Comparison of ENCODE assay signal across 17 cellular contexts in the genomic region with DNA sequence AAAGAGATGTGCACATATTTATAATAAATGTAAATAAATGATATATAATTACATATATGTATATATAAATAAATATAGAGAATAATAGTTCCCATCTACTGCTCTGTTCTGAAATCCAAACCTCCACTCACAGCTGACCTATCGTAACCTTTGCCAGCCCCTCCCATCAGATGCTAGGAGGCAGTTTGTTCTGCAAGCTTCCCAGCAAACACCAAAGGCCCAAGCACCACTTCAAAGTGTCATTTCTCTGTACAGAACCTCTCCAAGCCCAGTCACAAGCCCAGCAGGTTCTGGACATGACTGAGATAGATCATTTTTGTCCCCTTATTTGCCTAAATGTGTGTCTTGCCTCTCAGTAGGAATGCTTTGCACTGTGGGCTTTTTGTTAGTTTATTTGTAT.
DNase-seq lines count a peak whose midpoint lies in the region; ATAC-seq and TF ChIP-seq lines count a peak whose summit lies in the region.
"Had no signal": no experiment of that assay in that cellular context is flagged by ENCODE, and none has a peak within 500 bp of the region (broad histone marks: within the 10 kb centered on the region; RNA-seq: fewer than 3 reads in every experiment).

No MANE protein-coding gene starts in this region.

- no peak overlapping the region for H3K9ac ChIP-seq in endodermal cell (ENCODE audit: extremely low read depth, low read length, poor library complexity, severe bottlenecking)
- H3K9ac ChIP-seq: BLaER1 treated with 17β-estradiol and CSF1 and Interleukin-3, amounts not matched to agents 10 nM and 100 nM; GM23248 had no signal

- no peak for ATAC-seq in right cardiac atrium
- ATAC-seq in GM18861 (IDR thresholded peaks at IDR 0.05; ENCODE audit: unreplicated experiment), result no peak
- ATAC-seq: CD8-positive, alpha-beta T cell; GM12878 had no signal

- no peaks in the 10 kb centered on the region for H3K36me3 Mint-ChIP-seq in endodermal cell (ENCODE audit: low read depth)
- H3K36me3 Mint-ChIP-seq: CD8-positive, alpha-beta T cell had no signal

- H3K4me1 ChIP-seq in left ventricle myocardium inferior, result peaks cover 47% of the 10 kb centered on the region
- H3K4me1 ChIP-seq in right cardiac atrium (ENCODE audit: control insufficient read depth, insufficient read depth, low read length), result no peaks in the 10 kb centered on the region
- H3K4me1 ChIP-seq in endodermal cell (ENCODE audit: control insufficient read depth, insufficient read depth, low read length), result no peaks in the 10 kb centered on the region
- H3K4me1 ChIP-seq: BLaER1 treated with 17β-estradiol and CSF1 and Interleukin-3, amounts not matched to agents 10 nM and 100 nM had no signal

- TF ChIP-seq CTCF in left ventricle myocardium inferior (IDR thresholded peaks at IDR 0.05; ENCODE audit: borderline replicate concordance), result no peak
- TF ChIP-seq CTCF in endodermal cell (conservative IDR thresholded peaks at IDR 0.05), result no peak

- H3K9me3 Mint-ChIP-seq in endodermal cell, result no peaks in the 10 kb centered on the region
- H3K9me3 Mint-ChIP-seq: CD8-positive, alpha-beta T cell had no signal

- intact Hi-C loops in left ventricle myocardium inferior (cut with micrococcal nuclease), result no loop called here
- intact Hi-C loops in right cardiac atrium (cut with DNase I), result no loop called here

- 91% methylated on average over 1 of the region's 1 CpG for WGBS in right cardiac atrium
- WGBS in endodermal cell (ENCODE audit: insufficient coverage in 1 of 2, insufficient read length in 1 of 2), 2 experiments, result 81% methylated on average over 1 of the region's 1 CpG; no CpG with 5 or more reads in 1 of the 2 experiments

- H3K36me3 ChIP-seq in left ventricle myocardium inferior (no peaks in the 10 kb centered on the region), endodermal cell (ENCODE audit: control insufficient read depth, insufficient read depth, low read length) (no peaks in the 10 kb centered on the region)
- H3K36me3 ChIP-seq: BLaER1 treated with 17β-estradiol and CSF1 and Interleukin-3, amounts not matched to agents 10 nM and 100 nM had no signal

- H3K27me3 ChIP-seq in left ventricle myocardium inferior (ENCODE audit: low read depth) (no peaks in the 10 kb centered on the region), right cardiac atrium (ENCODE audit: control insufficient read depth, insufficient read depth) (no peaks in the 10 kb centered on the region), endodermal cell (ENCODE audit: control insufficient read depth, insufficient read depth, low read length, poor library complexity, severe bottlenecking) (no peaks in the 10 kb centered on the region)
- H3K27me3 ChIP-seq: BLaER1 treated with 17β-estradiol and CSF1 and Interleukin-3, amounts not matched to agents 10 nM and 100 nM had no signal

- H3K27me3 Mint-ChIP-seq in endodermal cell (ENCODE audit: insufficient read depth), result peaks cover 13% of the 10 kb centered on the region

- DNase-seq in NCI-H510A treated with DMSO at 0.1 percent for 48 hours (lab: John Stamatoyannopoulos, UW) (peak; percentile 36), NCI-H510A (lab: John Stamatoyannopoulos, UW) (no peak), left ventricle myocardium inferior (peak; percentile 19), right cardiac atrium (no peak), endodermal cell (peak; percentile 24), putamen (ENCODE audit: low spot score) (no peak)
- DNase-seq: Calu3; CD8-positive, alpha-beta T cell; DMS79 treated with DMSO at 0.1 percent for 48 hours; GF-D8; GM23248; HCEC 1CT had no signal

- H3K9me3 ChIP-seq in left ventricle myocardium inferior (replicated peaks), result no peaks in the 10 kb centered on the region
- no peaks in the 10 kb centered on the region for H3K9me3 ChIP-seq in right cardiac atrium (ENCODE audit: control insufficient read depth, low read length)
- no peaks in the 10 kb centered on the region for H3K9me3 ChIP-seq in endodermal cell (ENCODE audit: control insufficient read depth, low read length)
- H3K9me3 ChIP-seq: BLaER1 treated with 17β-estradiol and CSF1 and Interleukin-3, amounts not matched to agents 10 nM and 100 nM had no signal

- no peak overlapping the region for H3K4me3 Mint-ChIP-seq in endodermal cell
- H3K4me3 Mint-ChIP-seq: B cell; CD8-positive, alpha-beta T cell had no signal

- no peak overlapping the region for H3K4me3 ChIP-seq in left ventricle myocardium inferior
- no peak overlapping the region for H3K4me3 ChIP-seq in right cardiac atrium (ENCODE audit: low read length)
- H3K4me3 ChIP-seq in endodermal cell (ENCODE audit: low read length), result no peak overlapping the region
- H3K4me3 ChIP-seq: BLaER1 treated with 17β-estradiol and CSF1 and Interleukin-3, amounts not matched to agents 10 nM and 100 nM; GM12878; GM23248 had no signal

- H3K27ac ChIP-seq in left ventricle myocardium inferior (replicated peaks), result peak overlapping the region; percentile 76
- no peak overlapping the region for H3K27ac ChIP-seq in right cardiac atrium (ENCODE audit: low read length)
- H3K27ac ChIP-seq in endodermal cell (ENCODE audit: low read depth, low read length), result no peak overlapping the region
- H3K27ac ChIP-seq: BLaER1 treated with 17β-estradiol and CSF1 and Interleukin-3, amounts not matched to agents 10 nM and 100 nM; GM23248; HL-60 had no signal

- no peaks in the 10 kb centered on the region for H3K4me1 Mint-ChIP-seq in endodermal cell
- H3K4me1 Mint-ChIP-seq: B cell had no signal

- no peak overlapping the region for H3K27ac Mint-ChIP-seq in endodermal cell
- H3K27ac Mint-ChIP-seq: B cell; CD8-positive, alpha-beta T cell had no signal

Comparison
In these comparisons a context has a peak if more than half of its experiments do, and no peak if none do; other contexts are left out.
1. DNase-seq: peak in NCI-H510A treated with DMSO at 0.1 percent for 48 hours (single experiment), left ventricle myocardium inferior (single experiment) and endodermal cell (single experiment); none in NCI-H510A (single experiment), right cardiac atrium (0 of 3) and putamen (single experiment).